Comparison of ENCODE assay signal across 8 cellular contexts in genomic region chr5:177390363-177391300, GRCh38.
DNase-seq lines count a peak whose midpoint lies in the region; ATAC-seq and TF ChIP-seq lines count a peak whose summit lies in the region.

No MANE protein-coding gene starts in this region.

- no peaks in the 10 kb centered on the region for H3K9me3 Mint-ChIP-seq in memory B cell

- no peak overlapping the region for H3K4me3 ChIP-seq in AG04449 (ENCODE audit: low read depth, low read length)

- peaks cover 32% of the 10 kb centered on the region for H3K4me1 Mint-ChIP-seq in memory B cell

- peak overlapping the region; percentile 39 for H3K4me3 Mint-ChIP-seq in memory B cell

- peaks cover 2% of the 10 kb centered on the region for H3K27me3 Mint-ChIP-seq in memory B cell

- CTCF ChIA-PET in AG04449 (lab: Yijun Ruan, JAX): interaction anchor here (0.7 to 35.1 kb wide), 37 partner anchors 5 to 416 kb away, joined by 3 to 853 read pairs (median 5); partner anchors contain the start of genes DOK3, F12, GRK6 and LMAN2

- POLR2A ChIA-PET in AG04449 (lab: Yijun Ruan, JAX): interaction anchor here (1.3 to 2.4 kb wide), 7 partner anchors 11 to 87 kb away, joined by 3 to 13 read pairs (median 4); no protein-coding TSS in a partner anchor

- H3K27ac Mint-ChIP-seq in memory B cell: peak overlapping the region; percentile 56

- no peaks in the 10 kb centered on the region for H3K36me3 Mint-ChIP-seq in memory B cell

- ATAC-seq in GM18868 (IDR thresholded peaks at IDR 0.05; ENCODE audit: unreplicated experiment): peak; percentile 60
- ATAC-seq in HG03558 (IDR thresholded peaks at IDR 0.05; ENCODE audit: extremely low read depth, unreplicated experiment): peak; percentile 54
- peak; percentile 80 for ATAC-seq in memory B cell (ENCODE audit: low read depth)

- DNase-seq in AG04449 (ENCODE audit: low read depth, low spot score) (no peak), NCI-H748 (lab: John Stamatoyannopoulos, UW; ENCODE audit: unreplicated experiment) (peak; percentile 83), memory B cell (ENCODE audit: low spot score in 2 of 2) (peak; percentile 86 to 89)
- DNase-seq in activated CD4-positive, alpha-beta T cell treated with anti-CD3 and anti-CD28 coated beads, Interleukin-2, amount 50 U/mL, for 48 hours: peak; percentile 92 to 93
- DNase-seq in effector CD4-positive, alpha-beta T cell: peak; percentile 85
- peak; percentile 71 for DNase-seq in stimulated activated CD8-positive, alpha-beta memory T cell treated with anti-CD3 and anti-CD28 coated beads, Interleukin-15, amount 100 ng/mL, for 24 hours (ENCODE audit: low read depth)

- TF ChIP-seq CTCF in AG04449 (IDR thresholded peaks at IDR 0.05; ENCODE audit: insufficient read depth, low read length, missing control alignments): peak; percentile 89
